In the genomic region with DNA sequence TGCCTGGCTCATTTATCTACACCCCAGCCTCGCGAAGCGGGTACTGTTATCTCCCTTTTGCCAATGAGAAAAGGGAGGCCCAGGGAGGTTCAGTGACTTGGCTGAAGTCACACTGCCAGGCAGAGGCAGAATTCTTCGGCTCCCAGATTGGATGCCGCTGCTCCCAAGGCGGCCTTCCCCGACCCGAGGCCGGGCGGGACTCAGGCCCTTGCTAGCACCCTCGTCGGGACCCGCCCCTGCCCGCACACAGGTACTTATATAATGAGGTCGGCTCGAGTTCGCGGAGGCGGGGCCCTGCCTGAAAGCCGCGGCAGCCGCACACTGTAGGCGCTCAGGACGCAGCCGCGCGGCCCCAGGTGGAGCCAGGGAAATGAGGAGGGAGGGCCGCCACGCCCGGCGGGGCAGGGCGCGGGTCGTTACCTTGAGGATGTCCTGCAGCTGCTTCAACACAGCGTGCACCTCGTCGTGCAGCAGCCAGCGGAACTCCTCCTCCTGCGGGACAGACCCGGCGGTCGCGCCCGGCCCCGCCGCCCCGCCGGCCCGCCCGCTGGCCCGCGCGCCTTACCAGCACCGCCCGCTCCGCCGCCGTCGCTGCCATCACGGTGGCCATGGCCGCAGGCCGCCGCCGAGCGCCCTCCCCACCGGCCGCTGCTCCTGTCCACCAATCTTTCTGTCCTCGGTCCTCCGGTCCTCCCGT, we compare ENCODE assay signal across 8 cellular contexts. TPM values are rescaled to one million over a fixed set of nuclear protein-coding genes. Genes with fewer than 3 reads are reported as not detected.
DNase-seq lines count a peak whose midpoint lies in the region; ATAC-seq and TF ChIP-seq lines count a peak whose summit lies in the region.

Gene ROGDI, minus strand, starts transcription at position 672 of the 697 bp plus-strand sequence. Its CDS starts 62 bp downstream, at position 610.

- intact Hi-C loops in lower leg skin (cut with DNase I; ENCODE audit: low total_unique reads), result no loop called here

- ATAC-seq in GM19043 (IDR thresholded peaks at IDR 0.05; ENCODE audit: low read depth, unreplicated experiment) (peak; percentile 56), HG03354 (IDR thresholded peaks at IDR 0.05; ENCODE audit: poor library complexity, severe bottlenecking, unreplicated experiment) (peak; percentile 60)

- 0% methylated on average over 11 to 55 of the region's 70 CpGs for WGBS in lower leg skin, 2 donors

- H3K4me3 ChIP-seq in lower leg skin (ENCODE audit: low read depth, poor library complexity, severe bottlenecking), result peak within 1 kb of the TSS; percentile 51

- TF ChIP-seq POLR2A in lower leg skin (IDR thresholded peaks at IDR 0.05), result no peak

- peak; percentile 29 to 36 for DNase-seq in AML-193 (lab: John Stamatoyannopoulos, UW)
- peak; percentile 62 for DNase-seq in NCI-H345 treated with DMSO at 0.1 percent for 48 hours (lab: John Stamatoyannopoulos, UW; ENCODE audit: unreplicated experiment)
- peak; percentile 48 to 63 for DNase-seq in activated CD4-positive, alpha-beta T cell treated with anti-CD3 and anti-CD28 coated beads, Interleukin-2, amount 50 U/mL, for 24 hours (ENCODE audit: low read depth in 1 of 2, low spot score in 1 of 2)
- DNase-seq in dermis blood vessel endothelial cell, result peak; percentile 46
- DNase-seq in lower leg skin (ENCODE audit: low spot score in 2 of 2), result peak; percentile 69 to 94
- peak; percentile 71 to 75 for DNase-seq in stimulated activated CD4-positive, alpha-beta T cell treated with anti-CD3 and anti-CD28 coated beads, Interleukin-4, amount 100 ng/mL, for 4 hours

- TF ChIP-seq CTCF in lower leg skin (IDR thresholded peaks at IDR 0.05), result no peak

RNA-seq across cellular contexts. Expression of gene ROGDI, which starts in this region (rescaled TPM):
- total RNA-seq in dermis blood vessel endothelial cell (22.5 and 22.8 TPM in 2 replicates), lower leg skin (10 to 100 TPM in 2 of 4 donors, 1 to 10 TPM in 2; 7.3 to 15.8 (median 10.2) TPM)

Comparison
In these comparisons a context has a peak if more than half of its experiments do, and no peak if none do; other contexts are left out.
1. Peak in every context shown above with its lines: DNase-seq, ATAC-seq and H3K4me3 ChIP-seq.